In the genomic region with DNA sequence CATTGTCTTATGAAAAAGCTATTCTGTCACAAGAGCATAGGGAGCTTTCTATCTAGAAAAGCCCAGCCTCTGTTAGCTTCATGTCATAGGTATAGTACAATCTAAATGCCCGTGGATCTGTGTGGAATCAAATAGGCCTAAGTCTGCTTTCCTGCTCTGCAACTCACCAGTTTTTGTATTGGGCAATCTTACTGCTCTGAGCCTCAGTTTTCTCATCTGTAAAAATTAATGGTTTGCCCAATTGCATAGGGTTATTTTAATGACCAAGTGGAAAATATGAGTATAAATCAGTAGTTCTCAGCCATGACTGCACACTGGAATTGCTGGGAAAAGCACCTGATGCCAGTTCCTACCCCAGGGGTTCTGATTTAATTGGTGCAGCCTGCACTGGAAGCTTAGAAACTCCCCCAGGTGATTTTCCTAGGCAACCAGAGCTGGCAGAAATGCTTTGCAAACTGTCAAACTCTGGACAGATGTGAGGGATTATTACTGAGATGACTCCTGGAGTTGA, we compare ENCODE assay signal across 18 cellular contexts.
DNase-seq lines count a peak whose midpoint lies in the region; ATAC-seq and TF ChIP-seq lines count a peak whose summit lies in the region.
"Had no signal": no experiment of that assay in that cellular context is flagged by ENCODE, and none has a peak within 500 bp of the region (broad histone marks: within the 10 kb centered on the region; RNA-seq: fewer than 3 reads in every experiment).

No MANE protein-coding gene starts in this region.

- no peak overlapping the region for H4K8ac ChIP-seq in neuronal stem cell (ENCODE audit: low read depth, low read length)

- TF ChIP-seq CTCF in CD14-positive monocyte (IDR thresholded peaks at IDR 0.05), result no peak

- no peak overlapping the region for H3K27ac Mint-ChIP-seq in CD14-positive monocyte
- H3K27ac Mint-ChIP-seq: CD4-positive, alpha-beta memory T cell; HFFc6 had no signal

- no peak overlapping the region for H2AK5ac ChIP-seq in neuronal stem cell (ENCODE audit: low read depth, low read length)

- no peaks in the 10 kb centered on the region for H3K27me3 ChIP-seq in neuronal stem cell (ENCODE audit: control insufficient read depth in 3 of 3, insufficient read depth in 3 of 3, low read depth in 1 of 3, low read length in 3 of 3)

- H3K23ac ChIP-seq in neuronal stem cell (ENCODE audit: low read depth, low read length, poor library complexity), result no peak overlapping the region

- H3K9me3 Mint-ChIP-seq in CD14-positive monocyte, result peaks cover 0 to 5% (median 0%) of the 10 kb centered on the region in 7 donors

- no peak overlapping the region for H2BK12ac ChIP-seq in neuronal stem cell (ENCODE audit: low read length)

- no peak overlapping the region for H3K9ac ChIP-seq in neuronal stem cell (ENCODE audit: low read depth, low read length, poor library complexity)

- no peak overlapping the region for H2BK120ac ChIP-seq in neuronal stem cell (ENCODE audit: low read depth, low read length)

- H3K4me3 ChIP-seq in neuronal stem cell (ENCODE audit: low read length in 2 of 2), result no peak overlapping the region
- H3K4me3 ChIP-seq: A549 had no signal

- no peak overlapping the region for H3K4ac ChIP-seq in neuronal stem cell (ENCODE audit: low read length)

- no peaks in the 10 kb centered on the region for H3K9me3 ChIP-seq in neuronal stem cell (replicated peaks in 1 of 2; ENCODE audit: control insufficient read depth in 2 of 2, insufficient read depth in 1 of 2, low read depth in 1 of 2, low read length in 2 of 2)
- H3K9me3 ChIP-seq: A549 had no signal

- no peak overlapping the region for H2BK5ac ChIP-seq in neuronal stem cell (ENCODE audit: low read length)

- intact Hi-C loops in CD14-positive monocyte (cut with micrococcal nuclease), result no loop called here

- no peak overlapping the region for H2AFZ ChIP-seq in neuronal stem cell (ENCODE audit: low read length)

- no peaks in the 10 kb centered on the region for H3K36me3 Mint-ChIP-seq in CD14-positive monocyte
- H3K36me3 Mint-ChIP-seq: CD4-positive, alpha-beta memory T cell had no signal

- H2BK15ac ChIP-seq in neuronal stem cell (ENCODE audit: low read length), result no peak overlapping the region

- H3K79me1 ChIP-seq in neuronal stem cell (ENCODE audit: low read depth, low read length), result no peaks in the 10 kb centered on the region

- no peaks in the 10 kb centered on the region for H3K36me3 ChIP-seq in neuronal stem cell (replicated peaks in 1 of 2; ENCODE audit: control insufficient read depth in 2 of 2, insufficient read depth in 2 of 2, low read length in 2 of 2)

- DNase-seq in DMS 273 (lab: John Stamatoyannopoulos, UW; ENCODE audit: unreplicated experiment), result peak; percentile 30
- DNase-seq in DMS 273 treated with DMSO at 0.1 percent for 48 hours (lab: John Stamatoyannopoulos, UW), result no peak
- peak; percentile 53 for DNase-seq in COR-L47 (lab: John Stamatoyannopoulos, UW)
- peak; percentile 29 for DNase-seq in iPS-NIHi11 (ENCODE audit: low spot score)
- no peak for DNase-seq in neuronal stem cell (ENCODE audit: low spot score)
- no peak for DNase-seq in CD14-positive monocyte (ENCODE audit: low spot score)
- DNase-seq: AML-193; Calu3; CD4-positive, alpha-beta memory T cell; GOT3; H7; HFFc6; IMR-90; KBM-7 had no signal

- peaks cover 0 to 17% of the 10 kb centered on the region in 2 donors for H3K4me1 ChIP-seq in neuronal stem cell (ENCODE audit: control insufficient read depth in 2 of 2, insufficient read depth in 1 of 2, low read depth in 1 of 2, low read length in 2 of 2)
- H3K4me1 ChIP-seq: A549 had no signal

- no peak overlapping the region for H3K4me3 Mint-ChIP-seq in CD14-positive monocyte
- H3K4me3 Mint-ChIP-seq: CD4-positive, alpha-beta memory T cell; HFFc6 had no signal

- no peak for ATAC-seq in HG02798 (IDR thresholded peaks at IDR 0.05; ENCODE audit: poor library complexity, unreplicated experiment)

- no CpG with 5 or more reads among the region's 1 CpG for WGBS in neuronal stem cell (ENCODE audit: extremely low coverage in 2 of 2, insufficient read length in 2 of 2, insufficient replicate concordance in 1 of 2), 2 donors

- no peak overlapping the region for H3K4me2 ChIP-seq in neuronal stem cell (ENCODE audit: insufficient read depth, low read length, poor library complexity, severe bottlenecking)
- H3K4me2 ChIP-seq: A549 had no signal

- peak overlapping the region; percentile 58 for H3K27ac ChIP-seq in neuronal stem cell (replicated peaks; ENCODE audit: low read length)
- H3K27ac ChIP-seq: 22Rv1, A549, C4-2B had no signal

- no peak overlapping the region for H3K18ac ChIP-seq in neuronal stem cell (ENCODE audit: low read length)

- no peaks in the 10 kb centered on the region for H3K27me3 Mint-ChIP-seq in CD14-positive monocyte (ENCODE audit: low read depth in 3 of 3)

- H4K91ac ChIP-seq in neuronal stem cell (ENCODE audit: low read depth, low read length, poor library complexity), result no peak overlapping the region

- no peak overlapping the region for H3K14ac ChIP-seq in neuronal stem cell (ENCODE audit: low read length)

- no peaks in the 10 kb centered on the region for H3K4me1 Mint-ChIP-seq in CD14-positive monocyte
- H3K4me1 Mint-ChIP-seq: CD4-positive, alpha-beta memory T cell had no signal

Comparison
In these comparisons a context has a peak if more than half of its experiments do, and no peak if none do; other contexts are left out.
1. DNase-seq: peak in DMS 273 (single experiment), COR-L47 (single experiment) and iPS-NIHi11 (single experiment); none in DMS 273 treated with DMSO at 0.1 percent for 48 hours (single experiment), neuronal stem cell (single experiment) and CD14-positive monocyte (single experiment).